1 cellular context compared by ENCODE assay signal in the genomic region with DNA sequence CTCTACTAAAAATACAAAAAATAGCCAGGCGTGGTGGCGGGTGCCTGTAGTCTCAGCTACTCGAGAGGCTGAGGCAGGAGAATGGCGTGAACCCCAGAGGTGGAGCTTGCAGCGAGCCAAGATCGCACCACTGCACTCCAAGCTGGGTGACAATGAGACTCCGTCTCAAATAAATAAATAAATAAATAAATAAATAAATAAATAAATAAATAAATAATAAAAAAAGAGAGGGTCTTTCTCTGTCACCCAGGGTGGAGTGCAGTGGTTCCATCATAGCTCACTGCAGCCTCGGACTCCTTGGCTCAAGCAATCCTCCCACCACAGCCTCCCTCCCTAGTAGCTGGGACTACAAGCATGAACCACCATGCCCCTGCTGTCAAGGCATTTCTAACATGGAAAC.
TF ChIP-seq lines count a peak whose summit lies in the region.

No MANE protein-coding gene starts in this region.

TF ChIP-seq in HEK293, 187 proteins besides CTCF, POLR2A, EP300 and RAD21:
- TF ChIP-seq, protein P1, sequence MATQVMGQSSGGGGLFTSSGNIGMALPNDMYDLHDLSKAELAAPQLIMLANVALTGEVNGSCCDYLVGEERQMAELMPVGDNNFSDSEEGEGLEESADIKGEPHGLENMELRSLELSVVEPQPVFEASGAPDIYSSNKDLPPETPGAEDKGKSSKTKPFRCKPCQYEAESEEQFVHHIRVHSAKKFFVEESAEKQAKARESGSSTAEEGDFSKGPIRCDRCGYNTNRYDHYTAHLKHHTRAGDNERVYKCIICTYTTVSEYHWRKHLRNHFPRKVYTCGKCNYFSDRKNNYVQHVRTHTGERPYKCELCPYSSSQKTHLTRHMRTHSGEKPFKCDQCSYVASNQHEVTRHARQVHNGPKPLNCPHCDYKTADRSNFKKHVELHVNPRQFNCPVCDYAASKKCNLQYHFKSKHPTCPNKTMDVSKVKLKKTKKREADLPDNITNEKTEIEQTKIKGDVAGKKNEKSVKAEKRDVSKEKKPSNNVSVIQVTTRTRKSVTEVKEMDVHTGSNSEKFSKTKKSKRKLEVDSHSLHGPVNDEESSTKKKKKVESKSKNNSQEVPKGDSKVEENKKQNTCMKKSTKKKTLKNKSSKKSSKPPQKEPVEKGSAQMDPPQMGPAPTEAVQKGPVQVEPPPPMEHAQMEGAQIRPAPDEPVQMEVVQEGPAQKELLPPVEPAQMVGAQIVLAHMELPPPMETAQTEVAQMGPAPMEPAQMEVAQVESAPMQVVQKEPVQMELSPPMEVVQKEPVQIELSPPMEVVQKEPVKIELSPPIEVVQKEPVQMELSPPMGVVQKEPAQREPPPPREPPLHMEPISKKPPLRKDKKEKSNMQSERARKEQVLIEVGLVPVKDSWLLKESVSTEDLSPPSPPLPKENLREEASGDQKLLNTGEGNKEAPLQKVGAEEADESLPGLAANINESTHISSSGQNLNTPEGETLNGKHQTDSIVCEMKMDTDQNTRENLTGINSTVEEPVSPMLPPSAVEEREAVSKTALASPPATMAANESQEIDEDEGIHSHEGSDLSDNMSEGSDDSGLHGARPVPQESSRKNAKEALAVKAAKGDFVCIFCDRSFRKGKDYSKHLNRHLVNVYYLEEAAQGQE (tag by site-specific recombination; IDR thresholded peaks at IDR 0.05) = peak; percentile 64; the same call in 1 of the 2 replicates
- TF ChIP-seq ZNF394 (tag by site-specific recombination; IDR thresholded peaks at IDR 0.05; ENCODE audit: borderline replicate concordance) = peak; percentile 93
- peak; percentile 24; the same call in 1 of the 2 replicates for TF ChIP-seq ZNF341 (tag by site-specific recombination; IDR thresholded peaks at IDR 0.05; ENCODE audit: low read depth)
- peak; percentile 67 for TF ChIP-seq ZNF623 (tag by site-specific recombination; IDR thresholded peaks at IDR 0.05)
- TF ChIP-seq ZNF426 (tag by site-specific recombination; IDR thresholded peaks at IDR 0.05) = peak; percentile 86
- TF ChIP-seq ZNF555 (tag by site-specific recombination; conservative IDR thresholded peaks at IDR 0.05) = peak; percentile 79
- TF ChIP-seq ZNF529 (tag by site-specific recombination; IDR thresholded peaks at IDR 0.05; ENCODE audit: insufficient replicate concordance) = peak; percentile 32
- peak; percentile 19 for TF ChIP-seq ZNF510 (tag by site-specific recombination; IDR thresholded peaks at IDR 0.05; ENCODE audit: insufficient replicate concordance)
- TF ChIP-seq, protein P2, sequence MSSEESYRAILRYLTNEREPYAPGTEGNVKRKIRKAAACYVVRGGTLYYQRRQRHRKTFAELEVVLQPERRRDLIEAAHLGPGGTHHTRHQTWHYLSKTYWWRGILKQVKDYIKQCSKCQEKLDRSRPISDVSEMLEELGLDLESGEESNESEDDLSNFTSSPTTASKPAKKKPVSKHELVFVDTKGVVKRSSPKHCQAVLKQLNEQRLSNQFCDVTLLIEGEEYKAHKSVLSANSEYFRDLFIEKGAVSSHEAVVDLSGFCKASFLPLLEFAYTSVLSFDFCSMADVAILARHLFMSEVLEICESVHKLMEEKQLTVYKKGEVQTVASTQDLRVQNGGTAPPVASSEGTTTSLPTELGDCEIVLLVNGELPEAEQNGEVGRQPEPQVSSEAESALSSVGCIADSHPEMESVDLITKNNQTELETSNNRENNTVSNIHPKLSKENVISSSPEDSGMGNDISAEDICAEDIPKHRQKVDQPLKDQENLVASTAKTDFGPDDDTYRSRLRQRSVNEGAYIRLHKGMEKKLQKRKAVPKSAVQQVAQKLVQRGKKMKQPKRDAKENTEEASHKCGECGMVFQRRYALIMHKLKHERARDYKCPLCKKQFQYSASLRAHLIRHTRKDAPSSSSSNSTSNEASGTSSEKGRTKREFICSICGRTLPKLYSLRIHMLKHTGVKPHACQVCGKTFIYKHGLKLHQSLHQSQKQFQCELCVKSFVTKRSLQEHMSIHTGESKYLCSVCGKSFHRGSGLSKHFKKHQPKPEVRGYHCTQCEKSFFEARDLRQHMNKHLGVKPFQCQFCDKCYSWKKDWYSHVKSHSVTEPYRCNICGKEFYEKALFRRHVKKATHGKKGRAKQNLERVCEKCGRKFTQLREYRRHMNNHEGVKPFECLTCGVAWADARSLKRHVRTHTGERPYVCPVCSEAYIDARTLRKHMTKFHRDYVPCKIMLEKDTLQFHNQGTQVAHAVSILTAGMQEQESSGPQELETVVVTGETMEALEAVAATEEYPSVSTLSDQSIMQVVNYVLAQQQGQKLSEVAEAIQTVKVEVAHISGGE (tag by site-specific recombination; conservative IDR thresholded peaks at IDR 0.05; ENCODE audit: low read depth) = peak; percentile 68
- TF ChIP-seq ZNF654 (tag by site-specific recombination; IDR thresholded peaks at IDR 0.05; ENCODE audit: low read depth) = peak; percentile 44
- TF ChIP-seq ZNF560 (tag by site-specific recombination; IDR thresholded peaks at IDR 0.05; ENCODE audit: borderline replicate concordance) = 0 out of 2 replicates have a peak, but pooled peaks have one; percentile 34
- 0 out of 2 replicates have a peak, but pooled peaks have one; percentile 16 for TF ChIP-seq ZNF138 (tag by site-specific recombination; IDR thresholded peaks at IDR 0.05; ENCODE audit: borderline replicate concordance)
- TF ChIP-seq ZNF433 (tag by site-specific recombination; IDR thresholded peaks at IDR 0.05; ENCODE audit: low read depth) = 0 out of 2 replicates have a peak, but pooled peaks have one; percentile 27
- peak; percentile 66 for TF ChIP-seq ZBTB8A (tag by site-specific recombination; IDR thresholded peaks at IDR 0.05)
- peak; percentile 90 for TF ChIP-seq ZFP37 (tag by site-specific recombination; IDR thresholded peaks at IDR 0.05)
- 0 out of 2 replicates have a peak, but pooled peaks have one; percentile 51 for TF ChIP-seq ZNF266 (tag by site-specific recombination; IDR thresholded peaks at IDR 0.05; ENCODE audit: low read depth)
- TF ChIP-seq ZNF664 (tag by site-specific recombination; IDR thresholded peaks at IDR 0.05) = 0 out of 2 replicates have a peak, but pooled peaks have one; percentile 31
- TF ChIP-seq ZNF501 (tag by site-specific recombination; IDR thresholded peaks at IDR 0.05) = 0 out of 2 replicates have a peak, but pooled peaks have one; percentile 46
- 0 out of 2 replicates have a peak, but pooled peaks have one; percentile 25 for TF ChIP-seq ZNF629 (tag by site-specific recombination; IDR thresholded peaks at IDR 0.05)
- peak; percentile 44; the same call in 1 of the 2 replicates for TF ChIP-seq ZBTB21 (tag by site-specific recombination; IDR thresholded peaks at IDR 0.05)
- peak; percentile 63; the same call in 1 of the 2 replicates for TF ChIP-seq ZXDB (tag by site-specific recombination; IDR thresholded peaks at IDR 0.05)
- TF ChIP-seq, protein P3, sequence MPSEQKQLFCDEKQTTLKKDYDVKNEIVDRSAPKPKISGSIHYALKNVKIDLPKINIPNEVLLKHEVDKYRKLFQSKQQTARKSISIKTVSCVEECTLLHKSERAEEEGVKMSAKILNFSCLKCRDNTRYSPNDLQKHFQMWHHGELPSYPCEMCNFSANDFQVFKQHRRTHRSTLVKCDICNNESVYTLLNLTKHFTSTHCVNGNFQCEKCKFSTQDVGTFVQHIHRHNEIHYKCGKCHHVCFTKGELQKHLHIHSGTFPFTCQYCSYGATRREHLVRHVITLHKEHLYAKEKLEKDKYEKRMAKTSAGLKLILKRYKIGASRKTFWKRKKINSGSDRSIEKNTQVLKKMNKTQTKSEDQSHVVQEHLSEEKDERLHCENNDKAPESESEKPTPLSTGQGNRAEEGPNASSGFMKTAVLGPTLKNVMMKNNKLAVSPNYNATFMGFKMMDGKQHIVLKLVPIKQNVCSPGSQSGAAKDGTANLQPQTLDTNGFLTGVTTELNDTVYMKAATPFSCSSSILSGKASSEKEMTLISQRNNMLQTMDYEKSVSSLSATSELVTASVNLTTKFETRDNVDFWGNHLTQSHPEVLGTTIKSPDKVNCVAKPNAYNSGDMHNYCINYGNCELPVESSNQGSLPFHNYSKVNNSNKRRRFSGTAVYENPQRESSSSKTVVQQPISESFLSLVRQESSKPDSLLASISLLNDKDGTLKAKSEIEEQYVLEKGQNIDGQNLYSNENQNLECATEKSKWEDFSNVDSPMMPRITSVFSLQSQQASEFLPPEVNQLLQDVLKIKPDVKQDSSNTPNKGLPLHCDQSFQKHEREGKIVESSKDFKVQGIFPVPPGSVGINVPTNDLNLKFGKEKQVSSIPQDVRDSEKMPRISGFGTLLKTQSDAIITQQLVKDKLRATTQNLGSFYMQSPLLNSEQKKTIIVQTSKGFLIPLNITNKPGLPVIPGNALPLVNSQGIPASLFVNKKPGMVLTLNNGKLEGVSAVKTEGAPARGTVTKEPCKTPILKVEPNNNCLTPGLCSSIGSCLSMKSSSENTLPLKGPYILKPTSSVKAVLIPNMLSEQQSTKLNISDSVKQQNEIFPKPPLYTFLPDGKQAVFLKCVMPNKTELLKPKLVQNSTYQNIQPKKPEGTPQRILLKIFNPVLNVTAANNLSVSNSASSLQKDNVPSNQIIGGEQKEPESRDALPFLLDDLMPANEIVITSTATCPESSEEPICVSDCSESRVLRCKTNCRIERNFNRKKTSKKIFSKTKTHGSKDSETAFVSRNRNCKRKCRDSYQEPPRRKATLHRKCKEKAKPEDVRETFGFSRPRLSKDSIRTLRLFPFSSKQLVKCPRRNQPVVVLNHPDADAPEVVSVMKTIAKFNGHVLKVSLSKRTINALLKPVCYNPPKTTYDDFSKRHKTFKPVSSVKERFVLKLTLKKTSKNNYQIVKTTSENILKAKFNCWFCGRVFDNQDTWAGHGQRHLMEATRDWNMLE (tag by site-specific recombination; conservative IDR thresholded peaks at IDR 0.05; ENCODE audit: low read depth) = peak; percentile 90
